In the genomic region with DNA sequence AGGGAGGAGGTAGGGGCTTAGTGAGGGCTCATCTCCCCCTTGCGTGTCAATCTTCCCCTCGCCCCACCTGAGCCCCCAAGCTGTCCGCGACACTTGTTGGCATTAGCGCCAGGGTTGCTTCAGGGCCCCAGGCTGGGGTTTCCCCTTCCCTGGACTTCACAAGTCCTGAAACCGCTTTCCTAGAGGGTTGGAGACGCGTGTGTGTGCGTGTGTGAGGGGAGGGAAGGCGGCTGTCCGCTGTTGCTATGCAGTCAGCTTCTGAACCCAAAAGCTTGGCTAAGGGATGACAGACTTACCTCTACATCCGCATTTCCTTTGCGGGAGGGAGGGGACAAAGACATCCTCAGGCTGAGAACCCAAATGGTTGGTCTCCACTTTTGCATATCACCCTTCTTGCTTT, we compare ENCODE assay signal across 8 cellular contexts. TPM values are rescaled to one million over a fixed set of nuclear protein-coding genes. Genes with fewer than 3 reads are reported as not detected.
DNase-seq lines count a peak whose midpoint lies in the region; ATAC-seq and TF ChIP-seq lines count a peak whose summit lies in the region.

No MANE protein-coding gene starts in this region.

- no peaks in the 10 kb centered on the region for H3K9me3 Mint-ChIP-seq in CD4-positive, alpha-beta T cell
- H3K9me3 Mint-ChIP-seq in GM23338 = no peaks in the 10 kb centered on the region
- no peaks in the 10 kb centered on the region for H3K9me3 Mint-ChIP-seq in activated naive CD8-positive, alpha-beta T cell treated with anti-CD3 and anti-CD28 coated beads, Interleukin-2, amount 50 U/mL, for 24 hours
- H3K9me3 Mint-ChIP-seq in natural killer cell treated with Interleukin-12 subunit alpha and Interleukin-12 subunit beta and Interleukin-15 and Interleukin-18, amount 100 ng/mL, for 72 hours = no peaks in the 10 kb centered on the region

- H3K79me2 ChIP-seq in GM23338 (replicated peaks; ENCODE audit: insufficient read depth) = no peaks in the 10 kb centered on the region

- H3K27ac Mint-ChIP-seq in CD4-positive, alpha-beta T cell = peak overlapping the region; percentile 77
- H3K27ac Mint-ChIP-seq in GM23338 = no peak overlapping the region
- H3K27ac Mint-ChIP-seq in activated naive CD8-positive, alpha-beta T cell treated with anti-CD3 and anti-CD28 coated beads, Interleukin-2, amount 50 U/mL, for 24 hours = no peak overlapping the region
- peak overlapping the region; percentile 26 to 60 for H3K27ac Mint-ChIP-seq in natural killer cell treated with Interleukin-12 subunit alpha and Interleukin-12 subunit beta and Interleukin-15 and Interleukin-18, amount 100 ng/mL, for 72 hours

- no peaks in the 10 kb centered on the region for H3K27me3 ChIP-seq in CD4-positive, alpha-beta T cell (ENCODE audit: control insufficient read depth, insufficient read depth, low read length)
- H3K27me3 ChIP-seq in GM23338 (ENCODE audit: insufficient read depth) = peaks cover 31% of the 10 kb centered on the region

- H2AFZ ChIP-seq in GM23338 = no peak overlapping the region

- DNase-seq in CD4-positive, alpha-beta T cell = peak in 2 of 10 experiments; percentile 7 to 12
- DNase-seq in GM23338 (ENCODE audit: low spot score) (peak; percentile 59), NCI-H2107 treated with DMSO at 0.1 percent for 48 hours (lab: John Stamatoyannopoulos, UW; ENCODE audit: unreplicated experiment) (no peak), HT-29 (ENCODE audit: low spot score) (no peak), NCI-H187 (lab: John Stamatoyannopoulos, UW) (no peak)
- peak; percentile 25 for DNase-seq in activated naive CD8-positive, alpha-beta T cell treated with anti-CD3 and anti-CD28 coated beads, Interleukin-2, amount 50 U/mL, for 24 hours
- DNase-seq in natural killer cell treated with Interleukin-12 subunit alpha and Interleukin-12 subunit beta and Interleukin-15 and Interleukin-18, amount 100 ng/mL, for 72 hours (ENCODE audit: low spot score) = no peak

- H3K27me3 Mint-ChIP-seq in CD4-positive, alpha-beta T cell = no peaks in the 10 kb centered on the region
- H3K27me3 Mint-ChIP-seq in GM23338 (ENCODE audit: insufficient read depth, low read depth, poor library complexity) = peaks cover 28% of the 10 kb centered on the region
- H3K27me3 Mint-ChIP-seq in activated naive CD8-positive, alpha-beta T cell treated with anti-CD3 and anti-CD28 coated beads, Interleukin-2, amount 50 U/mL, for 24 hours = peaks cover 1% of the 10 kb centered on the region
- H3K27me3 Mint-ChIP-seq in natural killer cell treated with Interleukin-12 subunit alpha and Interleukin-12 subunit beta and Interleukin-15 and Interleukin-18, amount 100 ng/mL, for 72 hours = no peaks in the 10 kb centered on the region

- peak overlapping the region; percentile 78 for H3K4me2 ChIP-seq in GM23338

- no peak overlapping the region for H3K27ac ChIP-seq in CD4-positive, alpha-beta T cell (ENCODE audit: low read depth, low read length)
- no peak overlapping the region for H3K27ac ChIP-seq in GM23338 (ENCODE audit: low read depth)

- CTCF ChIA-PET in CD4-positive, alpha-beta T cell (lab: Charles Lee) = interaction anchor here (0.7 to 1.0 kb wide), 2 partner anchors 19 to 135 kb away, joined by 3 read pairs; no protein-coding TSS in a partner anchor

- peak; percentile 33 for ATAC-seq in CD4-positive, alpha-beta T cell (ENCODE audit: poor library complexity)
- ATAC-seq in GM23338 (peak; percentile 42), HG02840 (IDR thresholded peaks at IDR 0.05; ENCODE audit: low FRiP score, unreplicated experiment) (no peak)
- ATAC-seq in activated naive CD8-positive, alpha-beta T cell treated with anti-CD3 and anti-CD28 coated beads, Interleukin-2, amount 50 U/mL, for 24 hours = peak; percentile 7
- no peak for ATAC-seq in natural killer cell treated with Interleukin-12 subunit alpha and Interleukin-12 subunit beta and Interleukin-15 and Interleukin-18, amount 100 ng/mL, for 72 hours

- H3K9me3 ChIP-seq in CD4-positive, alpha-beta T cell (ENCODE audit: control insufficient read depth, low read length) = no peaks in the 10 kb centered on the region

- peaks cover 2% of the 10 kb centered on the region for H3K36me3 Mint-ChIP-seq in CD4-positive, alpha-beta T cell (ENCODE audit: low read depth)
- no peaks in the 10 kb centered on the region for H3K36me3 Mint-ChIP-seq in GM23338 (ENCODE audit: low read depth)
- no peaks in the 10 kb centered on the region for H3K36me3 Mint-ChIP-seq in activated naive CD8-positive, alpha-beta T cell treated with anti-CD3 and anti-CD28 coated beads, Interleukin-2, amount 50 U/mL, for 24 hours (ENCODE audit: low read depth)
- no peaks in the 10 kb centered on the region for H3K36me3 Mint-ChIP-seq in natural killer cell treated with Interleukin-12 subunit alpha and Interleukin-12 subunit beta and Interleukin-15 and Interleukin-18, amount 100 ng/mL, for 72 hours

- intact Hi-C loops in CD4-positive, alpha-beta T cell (cut with DNase I, micrococcal nuclease) = loop anchor here in 1 of 2 experiments (5.0 to 10.0 kb wide), 3 partner anchors 113 to 594 kb away; a partner anchor contains a TSS

- H3K36me3 ChIP-seq in GM23338 (ENCODE audit: insufficient read depth) = no peaks in the 10 kb centered on the region

- no peaks in the 10 kb centered on the region for H3F3A ChIP-seq in GM23338 (replicated peaks; ENCODE audit: low read depth)

- H3K4me3 ChIP-seq in GM23338 = peak overlapping the region; percentile 55

- no peaks in the 10 kb centered on the region for H4K20me1 ChIP-seq in GM23338 (replicated peaks; ENCODE audit: insufficient read depth)

- no peak for TF ChIP-seq CTCF in CD4-positive, alpha-beta T cell (IDR thresholded peaks at IDR 0.05)
- no peak for TF ChIP-seq CTCF in GM23338 (conservative IDR thresholded peaks at IDR 0.05; ENCODE audit: low read depth in 2 of 2)

- POLR2A ChIA-PET in CD4-positive, alpha-beta T cell (lab: Charles Lee) = interaction anchor here (0.6 to 2.2 kb wide), 7 partner anchors 17 to 163 kb away, joined by 3 to 15 read pairs (median 4); a partner anchor contains a TSS

- H3K4me1 Mint-ChIP-seq in CD4-positive, alpha-beta T cell (ENCODE audit: low read depth) = peaks cover 45% of the 10 kb centered on the region
- peaks cover 10% of the 10 kb centered on the region for H3K4me1 Mint-ChIP-seq in GM23338
- H3K4me1 Mint-ChIP-seq in activated naive CD8-positive, alpha-beta T cell treated with anti-CD3 and anti-CD28 coated beads, Interleukin-2, amount 50 U/mL, for 24 hours = peaks cover 34% of the 10 kb centered on the region
- peaks cover 30 to 37% of the 10 kb centered on the region in 2 donors for H3K4me1 Mint-ChIP-seq in natural killer cell treated with Interleukin-12 subunit alpha and Interleukin-12 subunit beta and Interleukin-15 and Interleukin-18, amount 100 ng/mL, for 72 hours (ENCODE audit: low read depth in 2 of 2)

- no peaks in the 10 kb centered on the region for H3K9me2 ChIP-seq in GM23338 (ENCODE audit: insufficient read depth)

- peaks cover 3% of the 10 kb centered on the region; the same call in 1 of the 2 replicates for H3K4me1 ChIP-seq in GM23338 (ENCODE audit: insufficient read depth)

- peak overlapping the region; percentile 95 for H3K4me3 Mint-ChIP-seq in CD4-positive, alpha-beta T cell
- peak overlapping the region; percentile 61 for H3K4me3 Mint-ChIP-seq in GM23338
- peak overlapping the region; percentile 73 for H3K4me3 Mint-ChIP-seq in activated naive CD8-positive, alpha-beta T cell treated with anti-CD3 and anti-CD28 coated beads, Interleukin-2, amount 50 U/mL, for 24 hours
- peak overlapping the region; percentile 86 for H3K4me3 Mint-ChIP-seq in natural killer cell treated with Interleukin-12 subunit alpha and Interleukin-12 subunit beta and Interleukin-15 and Interleukin-18, amount 100 ng/mL, for 72 hours

TF ChIP-seq in GM23338, 12 proteins besides CTCF, POLR2A, EP300 and RAD21:
- TF ChIP-seq POLR2AphosphoS5 (IDR thresholded peaks at IDR 0.05; ENCODE audit: low read depth) = no peak

RNA-seq across cellular contexts. Expression of a gene that starts 0.8 kb away (rescaled TPM):
- total RNA-seq in CD4-positive, alpha-beta T cell = 1 to 10 TPM; 4.5 to 6.1 TPM
- total RNA-seq in GM23338 (2014; rRNA removed; shearing (Covaris generic)) = 0.14 and 0.16 TPM in 2 replicates
- polyA plus RNA-seq in GM23338 (2016; fragmentation: Nextera tagmentation; extraction: Ambion mirVana) = 0.15 TPM in 1 of 2 replicates, not detected in the other
- total RNA-seq in natural killer cell treated with Interleukin-12 subunit alpha and Interleukin-12 subunit beta and Interleukin-15 and Interleukin-18, amount 100 ng/mL, for 72 hours = 1 to 10 TPM; 1.8 to 2.8 TPM
- total RNA-seq in HT-29 (2014; rRNA removed; shearing (Covaris generic)) = 1.1 and 1.7 TPM in 2 replicates

Comparison
In these comparisons a context has a peak if more than half of its experiments do, and no peak if none do; other contexts are left out.
1. ATAC-seq: peak in CD4-positive, alpha-beta T cell (single experiment), GM23338 (single experiment) and activated naive CD8-positive, alpha-beta T cell treated with anti-CD3 and anti-CD28 coated beads, Interleukin-2, amount 50 U/mL, for 24 hours (single experiment); none in natural killer cell treated with Interleukin-12 subunit alpha and Interleukin-12 subunit beta and Interleukin-15 and Interleukin-18, amount 100 ng/mL, for 72 hours (0 of 2) and HG02840 (single experiment).
2. DNase-seq: peak in GM23338 (single experiment) and activated naive CD8-positive, alpha-beta T cell treated with anti-CD3 and anti-CD28 coated beads, Interleukin-2, amount 50 U/mL, for 24 hours (single experiment); none in natural killer cell treated with Interleukin-12 subunit alpha and Interleukin-12 subunit beta and Interleukin-15 and Interleukin-18, amount 100 ng/mL, for 72 hours (single experiment), NCI-H2107 treated with DMSO at 0.1 percent for 48 hours (single experiment), HT-29 (single experiment) and NCI-H187 (0 of 2).
3. H3K27ac Mint-ChIP-seq: peak in CD4-positive, alpha-beta T cell (single experiment) and natural killer cell treated with Interleukin-12 subunit alpha and Interleukin-12 subunit beta and Interleukin-15 and Interleukin-18, amount 100 ng/mL, for 72 hours (2 of 2); none in GM23338 (single experiment) and activated naive CD8-positive, alpha-beta T cell treated with anti-CD3 and anti-CD28 coated beads, Interleukin-2, amount 50 U/mL, for 24 hours (single experiment).
4. Peak in every context shown above with its lines, with median percentiles within 50 percentile points of each other: H3K4me3 Mint-ChIP-seq.